ENCODE assay signal across 1 cellular context in genomic region chr6:122631571-122632249, GRCh38.
TF ChIP-seq lines count a peak whose summit lies in the region.

No MANE protein-coding gene starts in this region.

TF ChIP-seq in GM23338, 12 proteins besides CTCF, POLR2A, EP300 and RAD21 (continued from another document):
- TF ChIP-seq ZNF331 (CRISPR knock-in tag; IDR thresholded peaks at IDR 0.05; ENCODE audit: low read depth) (no peak), STAT1 (IDR thresholded peaks at IDR 0.05; ENCODE audit: unreplicated experiment) (no peak), EZH2 (IDR thresholded peaks at IDR 0.05; ENCODE audit: low read depth, unreplicated experiment) (no peak), NANOG (IDR thresholded peaks at IDR 0.05; ENCODE audit: borderline replicate concordance) (no peak), EZH2phosphoT487 (IDR thresholded peaks at IDR 0.05; ENCODE audit: unreplicated experiment) (no peak)
